8 cellular contexts compared by ENCODE assay signal in the genomic region with DNA sequence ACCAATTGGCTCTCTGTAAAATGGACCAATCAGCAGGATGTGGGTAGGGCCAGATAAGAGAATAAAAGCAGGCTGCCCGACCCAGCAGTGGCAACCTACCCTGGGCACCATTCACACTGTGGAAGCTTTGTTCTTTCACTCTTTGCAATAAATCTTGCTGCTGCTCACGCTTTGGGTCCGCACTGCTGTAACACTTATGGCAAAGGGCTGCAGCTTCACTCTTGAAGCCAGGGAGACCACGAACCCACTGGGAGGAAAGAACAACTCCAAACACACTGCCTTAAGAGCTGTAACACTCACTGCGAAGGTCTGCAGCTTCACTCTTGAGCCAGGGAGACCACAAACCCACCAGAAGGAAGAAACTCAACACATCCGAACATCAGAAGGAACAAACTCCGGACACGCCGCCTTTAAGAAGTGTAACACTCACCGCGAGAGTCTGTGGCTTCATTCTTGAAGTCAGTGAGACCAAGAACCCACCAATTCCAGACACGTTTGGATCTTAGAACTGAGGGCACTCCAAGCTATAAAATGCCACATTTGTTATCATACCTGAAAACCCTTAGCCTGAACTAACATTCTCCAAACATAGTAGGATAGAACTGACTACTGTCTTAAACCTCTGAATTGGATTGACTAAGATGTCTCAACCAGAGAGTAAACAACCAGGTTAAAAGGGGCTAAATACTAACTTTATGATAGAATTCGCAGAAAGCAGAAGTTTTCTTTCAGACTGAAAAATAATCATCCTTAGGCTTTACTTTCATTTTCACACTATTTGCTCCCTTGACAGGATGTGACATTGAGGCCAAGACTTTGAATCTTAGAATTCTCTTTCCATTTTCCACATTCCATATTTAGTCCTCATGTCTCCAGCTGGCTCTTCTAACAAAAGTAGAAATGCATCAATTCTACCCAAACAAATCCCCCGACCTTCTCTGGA. TPM values are rescaled to one million over a fixed set of nuclear protein-coding genes. Genes with fewer than 3 reads are reported as not detected.
DNase-seq lines count a peak whose midpoint lies in the region; ATAC-seq lines count a peak whose summit lies in the region.

No MANE protein-coding gene starts in this region.

- H3K4me3 ChIP-seq in BLaER1 (peak overlapping the region; percentile 57), aorta (ENCODE audit: low read length in 2 of 2) (no peak overlapping the region)

- H3K27me3 ChIP-seq in BLaER1, result no peaks in the 10 kb centered on the region
- no peaks in the 10 kb centered on the region for H3K27me3 ChIP-seq in aorta (ENCODE audit: control insufficient read depth in 1 of 2, insufficient read depth in 2 of 2, low read length in 1 of 2)

- H3K27ac Mint-ChIP-seq in activated naive CD4-positive, alpha-beta T cell treated with anti-CD3 and anti-CD28 coated beads, Interleukin-2, amount 10 ng/mL, durations not matched to agents 7 days and 5 days, result peak overlapping the region; percentile 93

- H3K4me1 ChIP-seq in BLaER1 (peaks cover 42% of the 10 kb centered on the region), aorta (ENCODE audit: control insufficient read depth in 1 of 2, insufficient read depth in 2 of 2, low read length in 2 of 2) (no peaks in the 10 kb centered on the region)

- peaks cover 21% of the 10 kb centered on the region for H3K36me3 Mint-ChIP-seq in activated naive CD4-positive, alpha-beta T cell treated with anti-CD3 and anti-CD28 coated beads, Interleukin-2, amount 10 ng/mL, durations not matched to agents 7 days and 5 days

- intact Hi-C loops in aorta (cut with DNase I), result no loop called here

- H3K27me3 Mint-ChIP-seq in activated naive CD4-positive, alpha-beta T cell treated with anti-CD3 and anti-CD28 coated beads, Interleukin-2, amount 10 ng/mL, durations not matched to agents 7 days and 5 days, result no peaks in the 10 kb centered on the region

- peak; percentile 60 for DNase-seq in activated naive CD4-positive, alpha-beta T cell treated with anti-CD3 and anti-CD28 coated beads, Interleukin-2, amount 10 ng/mL, durations not matched to agents 7 days and 5 days
- DNase-seq in myocyte (ENCODE audit: low read depth) (peak; percentile 17), aorta (no peak), T-helper 9 cell (no peak), ACHN (no peak)

- no peaks in the 10 kb centered on the region for H3K9me3 ChIP-seq in BLaER1
- no peaks in the 10 kb centered on the region for H3K9me3 ChIP-seq in aorta (ENCODE audit: control insufficient read depth, low read length)

- peak overlapping the region; percentile 72 for H3K4me3 Mint-ChIP-seq in activated naive CD4-positive, alpha-beta T cell treated with anti-CD3 and anti-CD28 coated beads, Interleukin-2, amount 10 ng/mL, durations not matched to agents 7 days and 5 days

- H3K4me2 ChIP-seq in BLaER1, result peak overlapping the region; percentile 93

- H3K9ac ChIP-seq in BLaER1, result peak overlapping the region; percentile 44

- H3K9me3 Mint-ChIP-seq in activated naive CD4-positive, alpha-beta T cell treated with anti-CD3 and anti-CD28 coated beads, Interleukin-2, amount 10 ng/mL, durations not matched to agents 7 days and 5 days, result peaks cover 4% of the 10 kb centered on the region

- ATAC-seq in GM19395 (IDR thresholded peaks at IDR 0.05; ENCODE audit: unreplicated experiment) (peak; percentile 34), HG03565 (IDR thresholded peaks at IDR 0.05; ENCODE audit: unreplicated experiment) (peak; percentile 9), aorta (ENCODE audit: low FRiP score) (no peak)

- H4K20me1 ChIP-seq in BLaER1, result no peaks in the 10 kb centered on the region

- in situ Hi-C loops in ACHN (cut with HindIII; ENCODE audit: low pct_ligation_motif_present, low pct_unique_long_range_greater_than_20kb, low sequenced_read_pairs), result no loop called here

- H3K36me3 ChIP-seq in BLaER1 (no peaks in the 10 kb centered on the region), aorta (ENCODE audit: control insufficient read depth in 1 of 2, insufficient read depth in 2 of 2, low read length in 1 of 2) (no peaks in the 10 kb centered on the region)

- peak overlapping the region; percentile 71 for H3K27ac ChIP-seq in BLaER1
- H3K27ac ChIP-seq in aorta (ENCODE audit: low read depth in 1 of 2, low read length in 2 of 2), result no peak overlapping the region

- 80% methylated on average over 14 of the region's 14 CpGs for WGBS in aorta, 2 donors

- CTCF ChIA-PET in activated naive CD4-positive, alpha-beta T cell treated with anti-CD3 and anti-CD28 coated beads, Interleukin-2, amount 10 ng/mL, durations not matched to agents 7 days and 5 days (lab: Charles Lee), result interaction anchor here (1.1 to 3.2 kb wide), 4 partner anchors 20 to 159 kb away, joined by 3 to 9 read pairs (median 4); no protein-coding TSS in a partner anchor

- H3K4me1 Mint-ChIP-seq in activated naive CD4-positive, alpha-beta T cell treated with anti-CD3 and anti-CD28 coated beads, Interleukin-2, amount 10 ng/mL, durations not matched to agents 7 days and 5 days, result peaks cover 42% of the 10 kb centered on the region

RNA-seq across cellular contexts. Expression of gene CDKL1, which starts 33.6 kb away (rescaled TPM):
- 1.3 and 2.6 TPM in 2 replicates for total RNA-seq in myocyte
- 5.9 TPM for polyA plus RNA-seq in myocyte (2012)
- 1 to 10 TPM; 8.8 to 9.7 TPM for total RNA-seq in aorta
- 1 to 10 TPM; 1.6 to 2.0 TPM for polyA plus RNA-seq in aorta

RNA-seq across cellular contexts. Expression of gene DMAC2L, which starts 50.9 kb away (rescaled TPM):
- 13.3 and 19.3 TPM in 2 replicates for total RNA-seq in myocyte
- 13.3 TPM for polyA plus RNA-seq in myocyte (2012)
- 10 to 100 TPM; 13.1 to 15.8 TPM for total RNA-seq in aorta
- 10 to 100 TPM in 1 of 2 donors, 1 to 10 TPM in 1; 6.8 to 11.4 TPM for polyA plus RNA-seq in aorta

RNA-seq across cellular contexts. Expression of gene L2HGDH, which starts 51.0 kb away (rescaled TPM):
- total RNA-seq in myocyte (7.1 and 8.2 TPM in 2 replicates), aorta (1 to 10 TPM; 2.1 to 2.7 TPM)
- polyA plus RNA-seq in myocyte (2012), result 3.3 TPM
- 1 to 10 TPM; 1.9 to 2.5 TPM for polyA plus RNA-seq in aorta

Comparison
In these comparisons a context has a peak if more than half of its experiments do, and no peak if none do; other contexts are left out.
1. DNase-seq: peak in activated naive CD4-positive, alpha-beta T cell treated with anti-CD3 and anti-CD28 coated beads, Interleukin-2, amount 10 ng/mL, durations not matched to agents 7 days and 5 days (single experiment) and myocyte (single experiment); none in aorta (0 of 2), T-helper 9 cell (single experiment) and ACHN (single experiment).